ENCODE assay signal across 1 cellular context in the genomic region with DNA sequence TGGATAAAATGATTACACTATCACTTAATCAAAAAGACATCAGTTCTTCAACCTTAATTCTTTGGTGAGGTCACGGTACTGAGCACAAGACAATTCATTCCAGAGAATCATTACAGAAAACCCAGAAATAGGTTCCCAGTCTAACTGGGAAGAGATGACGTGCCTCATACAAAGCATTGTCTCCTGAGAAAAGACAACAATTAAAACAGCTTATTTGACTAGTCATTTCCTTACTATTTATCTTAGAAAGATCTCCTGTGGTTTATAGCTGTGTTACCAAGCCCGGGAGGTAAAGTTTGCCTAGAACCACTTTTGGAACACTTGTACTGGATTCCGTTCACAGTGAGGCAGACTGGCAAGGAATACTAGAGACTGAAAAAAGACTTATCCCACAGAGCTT.
A peak's percentile ranks its signal among the peaks of the same experiment; 100 is the strongest.
TF ChIP-seq lines count a peak whose summit lies in the region.

No MANE protein-coding gene starts in this region.

TF ChIP-seq in K562, 482 proteins besides CTCF, POLR2A, EP300 and RAD21:
- TF ChIP-seq NFE2 (IDR thresholded peaks at IDR 0.05; ENCODE audit: low read depth) (peak; percentile 25; the same call in 1 of the 2 replicates), ZNF766 (CRISPR knock-in tag; conservative IDR thresholded peaks at IDR 0.05) (0 out of 2 replicates have a peak, but pooled peaks have one; percentile 21), HDAC2 (IDR thresholded peaks at IDR 0.05) (no peak)
- TF ChIP-seq, protein P1, sequence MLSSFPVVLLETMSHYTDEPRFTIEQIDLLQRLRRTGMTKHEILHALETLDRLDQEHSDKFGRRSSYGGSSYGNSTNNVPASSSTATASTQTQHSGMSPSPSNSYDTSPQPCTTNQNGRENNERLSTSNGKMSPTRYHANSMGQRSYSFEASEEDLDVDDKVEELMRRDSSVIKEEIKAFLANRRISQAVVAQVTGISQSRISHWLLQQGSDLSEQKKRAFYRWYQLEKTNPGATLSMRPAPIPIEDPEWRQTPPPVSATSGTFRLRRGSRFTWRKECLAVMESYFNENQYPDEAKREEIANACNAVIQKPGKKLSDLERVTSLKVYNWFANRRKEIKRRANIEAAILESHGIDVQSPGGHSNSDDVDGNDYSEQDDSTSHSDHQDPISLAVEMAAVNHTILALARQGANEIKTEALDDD (IDR thresholded peaks at IDR 0.05) = peak; percentile 92
